9 cellular contexts compared by ENCODE assay signal in the genomic region with DNA sequence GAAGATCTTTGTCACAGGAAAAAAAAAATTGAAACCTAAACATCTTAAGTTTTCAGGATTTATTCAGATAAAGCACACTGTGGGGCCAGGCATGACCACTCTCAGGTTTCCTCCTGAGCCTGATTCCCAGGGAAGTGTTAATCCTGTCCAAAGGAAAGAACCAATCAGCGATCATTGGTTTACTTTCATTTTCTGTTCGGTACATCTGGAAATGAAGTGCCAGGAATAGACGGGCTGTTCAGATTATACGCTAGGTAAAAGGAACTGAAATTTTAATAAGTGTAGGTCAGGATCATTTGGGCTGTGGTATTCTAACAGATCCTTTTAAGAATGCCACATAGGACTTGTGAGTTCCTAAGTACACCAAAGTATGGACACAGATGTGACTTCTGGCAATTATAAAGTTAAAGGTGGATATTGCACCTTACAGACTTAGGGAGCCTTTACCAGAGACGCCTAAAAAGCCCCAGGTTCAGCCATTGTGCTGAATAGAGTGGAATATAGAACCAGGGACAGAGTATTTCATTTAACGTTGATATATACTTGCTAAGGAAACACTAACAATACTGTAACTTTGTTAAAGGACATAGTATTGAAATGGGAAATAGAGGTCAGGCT. TPM values are rescaled to one million over a fixed set of nuclear protein-coding genes. Genes with fewer than 3 reads are reported as not detected.
DNase-seq lines count a peak whose midpoint lies in the region; ATAC-seq, FAIRE-seq and TF ChIP-seq lines count a peak whose summit lies in the region.
"Had no signal": no experiment of that assay in that cellular context is flagged by ENCODE, and none has a peak within 500 bp of the region (broad histone marks: within the 10 kb centered on the region; RNA-seq: fewer than 3 reads in every experiment).

No MANE protein-coding gene starts in this region.

- H3K79me2 ChIP-seq in K562 (ENCODE audit: control insufficient read depth, insufficient read depth, low read length) (no peaks in the 10 kb centered on the region), smooth muscle cell (ENCODE audit: low read depth) (no peaks in the 10 kb centered on the region)

- 67% methylated on average over 6 of the region's 6 CpGs for WGBS in K562 (ENCODE audit: insufficient coverage, low coverage, missing lambda C conversion rate)
- WGBS in smooth muscle cell (ENCODE audit: low lambda C conversion rate), result 93% methylated on average over 6 of the region's 6 CpGs

- H3K27ac ChIP-seq in K562 (ENCODE audit: extremely low read depth, low read depth, low read length), result peak overlapping the region; percentile 22; the same call in 2 of the 3 replicates
- H3K27ac ChIP-seq in tibial artery, result peak overlapping the region; percentile 79
- H3K27ac ChIP-seq in smooth muscle cell (ENCODE audit: low read depth), result no peak overlapping the region

- H4K20me1 ChIP-seq in K562 (replicated peaks; ENCODE audit: control insufficient read depth, insufficient read depth, low read length), result no peaks in the 10 kb centered on the region
- H4K20me1 ChIP-seq in smooth muscle cell (ENCODE audit: low read depth), result no peaks in the 10 kb centered on the region

- H3K9ac ChIP-seq in K562 (ENCODE audit: insufficient read depth in 1 of 2, low read depth in 2 of 2, low read length in 2 of 2) (peak overlapping the region in 1 of 2 experiments; percentile 38; a peak in 1 of 4 replicates), smooth muscle cell (ENCODE audit: low read depth) (no peak overlapping the region)

- H3K27me3 ChIP-seq in K562 (ENCODE audit: control insufficient read depth in 2 of 2, insufficient read depth in 2 of 2, low read length in 2 of 2) (no peaks in the 10 kb centered on the region), tibial artery (no peaks in the 10 kb centered on the region), smooth muscle cell (ENCODE audit: low read depth) (no peaks in the 10 kb centered on the region)

- no peaks in the 10 kb centered on the region for H3K9me3 ChIP-seq in K562 (replicated peaks; ENCODE audit: control insufficient read depth, insufficient read depth, low read depth, low read length)
- no peaks in the 10 kb centered on the region for H3K9me3 ChIP-seq in tibial artery
- H3K9me3 ChIP-seq in smooth muscle cell (replicated peaks; ENCODE audit: low read depth), result no peaks in the 10 kb centered on the region

- FAIRE-seq in K562 (lab: Jason Lieb, UNC), result no peak
- FAIRE-seq: astrocyte had no signal

- H3K36me3 ChIP-seq in K562 (ENCODE audit: control insufficient read depth, insufficient read depth, low read length) (peaks cover 8% of the 10 kb centered on the region; the same call in 1 of the 3 replicates), tibial artery (no peaks in the 10 kb centered on the region), smooth muscle cell (ENCODE audit: low read depth) (no peaks in the 10 kb centered on the region)

- no peak for TF ChIP-seq EP300 in K562 (IDR thresholded peaks at IDR 0.05; ENCODE audit: low read length)

- in situ Hi-C loops in K562 (cut with MboI), result loop anchor here (25.0 kb wide), 1 partner anchor 728 kb away; no protein-coding TSS in a partner anchor

- no peak for DNase-seq in Right ventricle myocardium inferior (ENCODE audit: missing footprints)
- DNase-seq in cardiac septum (ENCODE audit: low spot score), result no peak
- peak; percentile 72 for DNase-seq in NCI-H2196 treated with DMSO at 0.1 percent for 48 hours (lab: John Stamatoyannopoulos, UW; ENCODE audit: unreplicated experiment)
- peak in 1 of 4 experiments; percentile 24 for DNase-seq in K562 (ENCODE audit: extremely low read depth in 1 of 4, low spot score in 3 of 4)
- no peak for DNase-seq in left colon
- DNase-seq in tibial artery, result no peak
- no peak for DNase-seq in smooth muscle cell (lab: John Stamatoyannopoulos, UW; ENCODE audit: unreplicated experiment)
- no peak for DNase-seq in SKM-1 treated with dmso at 0.1 percent for 144 hours (lab: John Stamatoyannopoulos, UW; ENCODE audit: unreplicated experiment)

- intact Hi-C loops in Right ventricle myocardium inferior (cut with DNase I), result no loop called here
- intact Hi-C loops in cardiac septum (cut with DNase I), result loop anchor here (10.0 kb wide), 1 partner anchor 726 kb away; no protein-coding TSS in a partner anchor
- intact Hi-C loops in K562 (cut with micrococcal nuclease), result no loop called here
- intact Hi-C loops in left colon (cut with DNase I, micrococcal nuclease), result no loop called here
- intact Hi-C loops in tibial artery (cut with DNase I; ENCODE audit: low total_unique reads), result no loop called here

- H3K4me3 ChIP-seq in K562 (no peak overlapping the region), tibial artery (peak overlapping the region; percentile 52 to 54), smooth muscle cell (no peak overlapping the region)

- H3K4me2 ChIP-seq in K562 (ENCODE audit: insufficient read depth, low read length) (peak overlapping the region; percentile 40; the same call in 1 of the 2 replicates), smooth muscle cell (no peak overlapping the region)

- POLR2A ChIA-PET in K562 (lab: Yijun Ruan, JAX), result interaction anchor here (0.7 to 3.5 kb wide), 4 partner anchors 9 to 33 kb away, joined by 3 to 22 read pairs (median 4); partner anchors contain the start of genes CACYBP and MRPS14

- H2AFZ ChIP-seq in K562 (ENCODE audit: low read depth, low read length) (no peak overlapping the region; the same call in 1 of the 2 replicates), smooth muscle cell (ENCODE audit: low read depth) (no peak overlapping the region)

- no peak for TF ChIP-seq POLR2A in K562 (conservative IDR thresholded peaks at IDR 0.05)

- TF ChIP-seq CTCF in K562 (IDR thresholded peaks at IDR 0.05 in 2 of 3, conservative IDR thresholded peaks at IDR 0.05 in 1 of 3; ENCODE audit: insufficient read depth in 2 of 3, low read depth in 1 of 3, low read length in 3 of 3) (no peak), tibial artery (IDR thresholded peaks at IDR 0.05) (no peak), smooth muscle cell (IDR thresholded peaks at IDR 0.05; ENCODE audit: borderline replicate concordance, insufficient read depth, poor library complexity, severe bottlenecking) (no peak)

- CTCF ChIA-PET in K562 (lab: Yijun Ruan, JAX; ENCODE audit: low intra/inter-chr PET ratio), result no interaction called here

- BruUV-seq in K562 (replicated peaks; lab: Mats Ljungman, UMichigan), result no TSS peak

- no peaks in the 10 kb centered on the region for H3F3A ChIP-seq in smooth muscle cell (ENCODE audit: low read depth)

- H3K9me1 ChIP-seq in K562 (ENCODE audit: control insufficient read depth, insufficient read depth, low read length), result no peaks in the 10 kb centered on the region

- ATAC-seq in Right ventricle myocardium inferior (peak; percentile 81), K562 (peak; percentile 40), left colon (peak; percentile 97)

- TF ChIP-seq RAD21 in K562 (CRISPR knock-in tag; conservative IDR thresholded peaks at IDR 0.05 in 1 of 2, IDR thresholded peaks at IDR 0.05 in 1 of 2), result no peak

- no peaks in the 10 kb centered on the region for H3K4me1 ChIP-seq in K562 (replicated peaks in 1 of 2; ENCODE audit: control insufficient read depth in 2 of 2, insufficient read depth in 2 of 2, low read length in 2 of 2)
- peaks cover 0 to 11% (median 2%) of the 10 kb centered on the region in 4 donors for H3K4me1 ChIP-seq in tibial artery
- no peaks in the 10 kb centered on the region for H3K4me1 ChIP-seq in smooth muscle cell (ENCODE audit: low read depth)

RNA-seq across cellular contexts. Expression of gene CACYBP, which starts 9.3 kb away (rescaled TPM):
- total RNA-seq in Right ventricle myocardium inferior, result 84.2 TPM
- total RNA-seq in cardiac septum, result 41.7 TPM
- total RNA-seq in K562 (2011; cell fraction: chromatin; rRNA removed; ENCODE audit: low replicate concordance), result 23.3 and 112 TPM in 2 replicates
- total RNA-seq in K562 (2011; cell fraction: nucleolus; rRNA removed), result 24.3 and 27.0 TPM in 2 replicates
- total RNA-seq in K562 (2011; cell fraction: nucleoplasm; rRNA removed), result 34.6 and 38.8 TPM in 2 replicates
- total RNA-seq in K562 (2014; rRNA removed), result 696 and 1,428 TPM in 2 replicates
- 461 and 476 TPM in 2 replicates for total RNA-seq in K562 (2014; rRNA removed; fragmentation: Illumina TruSeq; extraction: Trizol)
- total RNA-seq in K562 (2015; rRNA removed; fragmentation: Illumina TruSeq; extraction: Trizol), result 488 and 504 TPM in 2 replicates
- total RNA-seq in K562 (2021), result 337 and 346 TPM in 2 replicates
- polyA plus RNA-seq in K562 (2011; rRNA removed), result 96.9 and 147 TPM in 2 replicates
- polyA plus RNA-seq in K562 (2011; cell fraction: cytosol; rRNA removed), result 33.9 and 55.7 TPM in 2 replicates
- 25.6 and 30.5 TPM in 2 replicates for polyA plus RNA-seq in K562 (2011; cell fraction: nucleus; rRNA removed)
- 217 and 328 TPM in 2 replicates for polyA plus RNA-seq in K562 (2012)
- polyA plus RNA-seq in K562 (2014; fragmentation: Illumina TruSeq; extraction: Trizol), result 455 and 517 TPM in 2 replicates
- polyA plus RNA-seq in K562 (2014; fragmentation: Nextera tagmentation; extraction: Ambion mirVana), result 100 to 1,000 TPM; 468 to 510 TPM
- 1,244 and 1,576 TPM in 2 replicates for polyA plus RNA-seq in K562 (2014; rRNA removed)
- polyA minus RNA-seq in K562 (2011; rRNA and poly(A)+ RNA removed), result 106 and 118 TPM in 2 replicates
- polyA minus RNA-seq in K562 (2011; cell fraction: cytosol; rRNA and poly(A)+ RNA removed), result 54.5 and 56.8 TPM in 2 replicates
- 30.0 and 70.6 TPM in 2 replicates for polyA minus RNA-seq in K562 (2011; cell fraction: nucleus; rRNA and poly(A)+ RNA removed)
- total RNA-seq in left colon, result 10 to 100 TPM; 46.0 to 55.6 TPM
- total RNA-seq in smooth muscle cell, result 46.8 and 548 TPM in 2 replicates
- 51.1 and 54.6 TPM in 2 replicates for polyA plus RNA-seq in smooth muscle cell

RNA-seq across cellular contexts. Expression of gene MRPS14, which starts 32.7 kb away (rescaled TPM):
- total RNA-seq in Right ventricle myocardium inferior (29.2 TPM), cardiac septum (24.4 TPM), K562 (2014; rRNA removed) (36.2 and 54.9 TPM in 2 replicates), K562 (2014; rRNA removed; fragmentation: Illumina TruSeq; extraction: Trizol) (52.1 and 54.4 TPM in 2 replicates), K562 (2015; rRNA removed; fragmentation: Illumina TruSeq; extraction: Trizol) (32.5 and 38.1 TPM in 2 replicates), K562 (2021) (50.2 and 51.9 TPM in 2 replicates), left colon (10 to 100 TPM; 25.2 to 26.6 TPM), smooth muscle cell (20.6 and 29.1 TPM in 2 replicates)
- 21.1 and 37.3 TPM in 2 replicates for total RNA-seq in K562 (2011; cell fraction: chromatin; rRNA removed; ENCODE audit: low replicate concordance)
- 16.8 and 19.3 TPM in 2 replicates for total RNA-seq in K562 (2011; cell fraction: nucleolus; rRNA removed)
- 28.0 and 54.0 TPM in 2 replicates for total RNA-seq in K562 (2011; cell fraction: nucleoplasm; rRNA removed)
- polyA plus RNA-seq in K562 (2011; rRNA removed) (64.1 and 78.2 TPM in 2 replicates), K562 (2014; fragmentation: Illumina TruSeq; extraction: Trizol) (41.6 and 52.1 TPM in 2 replicates), K562 (2014; fragmentation: Nextera tagmentation; extraction: Ambion mirVana) (100 to 1,000 TPM; 215 to 231 TPM), K562 (2014; rRNA removed) (55.3 and 74.1 TPM in 2 replicates), smooth muscle cell (57.2 and 58.0 TPM in 2 replicates)
- 29.7 and 49.3 TPM in 2 replicates for polyA plus RNA-seq in K562 (2011; cell fraction: cytosol; rRNA removed)
- polyA plus RNA-seq in K562 (2011; cell fraction: nucleus; rRNA removed), result 45.1 and 60.4 TPM in 2 replicates
- polyA plus RNA-seq in K562 (2012), result 34.4 and 50.9 TPM in 2 replicates
- polyA minus RNA-seq in K562 (2011; rRNA and poly(A)+ RNA removed), result 36.3 and 40.6 TPM in 2 replicates
- polyA minus RNA-seq in K562 (2011; cell fraction: cytosol; rRNA and poly(A)+ RNA removed), result 11.5 and 13.2 TPM in 2 replicates
- 16.8 and 28.3 TPM in 2 replicates for polyA minus RNA-seq in K562 (2011; cell fraction: nucleus; rRNA and poly(A)+ RNA removed)

Comparison
In these comparisons a context has a peak if more than half of its experiments do, and no peak if none do; other contexts are left out.
1. ATAC-seq: peak in every context shown above with its lines; median percentile 97 in left colon; 81 in Right ventricle myocardium inferior; 40 in K562.
2. H3K4me3 ChIP-seq: peak in tibial artery (2 of 2); none in K562 (single experiment) and smooth muscle cell (single experiment).